22 cellular contexts compared by ENCODE assay signal in the genomic region with DNA sequence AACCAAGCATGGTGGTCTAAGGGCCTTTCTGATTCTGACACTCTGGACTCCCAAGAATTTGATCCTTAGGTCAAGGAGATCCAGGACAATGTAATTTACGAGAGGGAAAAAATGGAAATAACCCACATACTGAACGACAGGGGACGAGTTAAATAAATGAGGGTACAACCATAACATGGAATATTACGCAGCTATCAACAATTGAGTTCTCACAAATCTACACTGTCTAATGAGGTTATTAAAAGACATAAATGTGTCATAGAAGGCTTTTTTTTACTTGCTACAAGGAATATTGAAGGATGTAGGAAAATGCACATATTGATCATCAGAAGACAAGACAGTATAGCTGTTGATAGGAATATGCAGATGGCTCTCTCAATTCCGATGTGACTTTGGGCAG.
"Had no signal": no experiment of that assay in that cellular context is flagged by ENCODE, and none has a peak within 500 bp of the region (broad histone marks: within the 10 kb centered on the region; RNA-seq: fewer than 3 reads in every experiment).

No MANE protein-coding gene starts in this region.

- H3K36me3 Mint-ChIP-seq: memory B cell, mesothelial cell of epicardium, naive B cell, type B pancreatic cell had no signal

- H3K27me3 ChIP-seq: gastrocnemius medialis, left lung, suprapubic skin, thyroid gland, uterus had no signal

- ATAC-seq: gastrocnemius medialis, left lung, lower lobe of right lung, psoas muscle, sciatic nerve had no signal

- H3K9me3 ChIP-seq: gastrocnemius medialis, left lung, lower lobe of right lung, psoas muscle, suprapubic skin, thyroid gland, uterus had no signal

- DNase-seq: effector CD4-positive, alpha-beta T cell; endodermal cell; gastrocnemius medialis; glutamatergic neuron; islet precursor cell; lower lobe of right lung; naive B cell; psoas muscle; stimulated activated CD4-positive, alpha-beta T cell treated with anti-CD3 and anti-CD28 coated beads, Interleukin-2, amount 100 ng/mL, for 24 hours; stimulated activated CD4-positive, alpha-beta T cell treated with anti-CD3 and anti-CD28 coated beads, Interleukin-4, amount 100 ng/mL, for 4 hours; stimulated activated naive CD4-positive, alpha-beta T cell treated with Interleukin-2 at 50 U/mL for 16 hours; thyroid gland; uterus had no signal

- H3K4me3 ChIP-seq: coronary artery, gastrocnemius medialis, left lung, lower lobe of right lung, psoas muscle, skin epidermis, suprapubic skin, thyroid gland, uterus had no signal

- H3K27ac ChIP-seq: gastrocnemius medialis, left lung, lower lobe of right lung, psoas muscle, skin epidermis, suprapubic skin, thyroid gland had no signal

- H3K27me3 Mint-ChIP-seq: type B pancreatic cell had no signal

- H3K27ac Mint-ChIP-seq: endodermal cell, memory B cell, naive B cell, type B pancreatic cell had no signal

- H3K4me3 Mint-ChIP-seq: endodermal cell, memory B cell, mesothelial cell of epicardium, naive B cell, nephron, type B pancreatic cell had no signal

- H3K9me3 Mint-ChIP-seq: endodermal cell, memory B cell, mesothelial cell of epicardium, nephron, type B pancreatic cell had no signal

- H3K36me3 ChIP-seq: gastrocnemius medialis, left lung, lower lobe of right lung, suprapubic skin, thyroid gland, uterus had no signal
